ENCODE assay signal across 26 cellular contexts in genomic region chr17:47968836-47969235, GRCh38. TPM values are rescaled to one million over a fixed set of nuclear protein-coding genes. Genes with fewer than 3 reads are reported as not detected.
"Had no signal": no experiment of that assay in that cellular context is flagged by ENCODE, and none has a peak within 500 bp of the region (broad histone marks: within the 10 kb centered on the region; RNA-seq: fewer than 3 reads in every experiment).

No MANE protein-coding gene starts in this region.

- ATAC-seq: activated CD8-positive, alpha-beta T cell treated with anti-CD3 and anti-CD28 coated beads for 36 hours; activated T-cell treated with anti-CD3 and anti-CD28 coated beads, Interleukin-2, amount 50 U/mL, for 72 hours; activated T-helper 17 cell treated with anti-CD3 and anti-CD28 coated beads, Interleukin-2, amount 50 U/mL, for 72 hours had no signal

- DNase-seq: activated CD4-positive, alpha-beta T cell treated with anti-CD3 and anti-CD28 coated beads, Interleukin-2, amount 10 ng/mL, durations not matched to agents 24 days and 14 days; activated CD4-positive, alpha-beta T cell treated with anti-CD3 and anti-CD28 coated beads, Interleukin-2, amount 50 U/mL, for 4 hours; activated CD8-positive, alpha-beta T cell treated with anti-CD3 and anti-CD28 coated beads for 36 hours; activated effector memory CD4-positive, alpha-beta T cell treated with anti-CD3 and anti-CD28 coated beads, Interleukin-2, amount 50 U/mL, for 16 hours; activated naive CD4-positive, alpha-beta T cell treated with Interleukin-2 at 50 U/mL for 16 hours; activated naive CD8-positive, alpha-beta T cell treated with anti-CD3 and anti-CD28 coated beads, Interleukin-2, amount 10 ng/mL, durations not matched to agents 7 days and 5 days; activated T-cell treated with anti-CD3 and anti-CD28 coated beads, Interleukin-2, amount 50 U/mL, for 1 hour; activated T-cell treated with anti-CD3 and anti-CD28 coated beads, Interleukin-2, amount 50 U/mL, for 72 hours; caudate nucleus; MM.1S; MV-4-11; NCI-H1092; NCI-H1436 treated with DMSO at 0.1 percent for 48 hours; NCI-H1694 treated with DMSO at 0.1 percent for 48 hours; NCI-H2029; NCI-H345; NCI-H524 treated with DMSO at 0.1 percent for 48 hours; SHP77; SK-N-SH had no signal

- H3K9ac ChIP-seq: KMS-11, SK-N-SH had no signal

- H3K4me2 ChIP-seq: KMS-11, SK-N-SH had no signal

- H3K4me3 ChIP-seq: SJSA1 had no signal

- H3K27me3 ChIP-seq: SJSA1 had no signal

- H3K9me3 ChIP-seq: SJSA1, SK-N-SH had no signal

- H3K27ac ChIP-seq: KMS-11 had no signal

RNA-seq across cellular contexts. Expression of gene PRR15L, which starts 11.2 kb away (rescaled TPM):
- total RNA-seq: activated CD4-positive, alpha-beta T cell treated with anti-CD3 and anti-CD28 coated beads, Interleukin-2, amount 10 ng/mL, durations not matched to agents 24 days and 14 days; activated CD8-positive, alpha-beta memory T cell treated with anti-CD3 and anti-CD28 coated beads for 36 hours; activated CD8-positive, alpha-beta T cell treated with anti-CD3 and anti-CD28 coated beads for 36 hours; activated naive CD8-positive, alpha-beta T cell treated with anti-CD3 and anti-CD28 coated beads, Interleukin-2, amount 10 ng/mL, durations not matched to agents 7 days and 5 days; activated T-cell treated with anti-CD3 and anti-CD28 coated beads, Interleukin-2, amount 50 U/mL, for 72 hours; activated T-helper 17 cell treated with anti-CD3 and anti-CD28 coated beads, Interleukin-2, amount 50 U/mL, for 72 hours; astrocyte; LHCN-M2; NCI-H460; SJSA1 had no signal
- polyA plus RNA-seq: SK-N-SH had no signal
